8 cellular contexts compared by ENCODE assay signal in the genomic region with DNA sequence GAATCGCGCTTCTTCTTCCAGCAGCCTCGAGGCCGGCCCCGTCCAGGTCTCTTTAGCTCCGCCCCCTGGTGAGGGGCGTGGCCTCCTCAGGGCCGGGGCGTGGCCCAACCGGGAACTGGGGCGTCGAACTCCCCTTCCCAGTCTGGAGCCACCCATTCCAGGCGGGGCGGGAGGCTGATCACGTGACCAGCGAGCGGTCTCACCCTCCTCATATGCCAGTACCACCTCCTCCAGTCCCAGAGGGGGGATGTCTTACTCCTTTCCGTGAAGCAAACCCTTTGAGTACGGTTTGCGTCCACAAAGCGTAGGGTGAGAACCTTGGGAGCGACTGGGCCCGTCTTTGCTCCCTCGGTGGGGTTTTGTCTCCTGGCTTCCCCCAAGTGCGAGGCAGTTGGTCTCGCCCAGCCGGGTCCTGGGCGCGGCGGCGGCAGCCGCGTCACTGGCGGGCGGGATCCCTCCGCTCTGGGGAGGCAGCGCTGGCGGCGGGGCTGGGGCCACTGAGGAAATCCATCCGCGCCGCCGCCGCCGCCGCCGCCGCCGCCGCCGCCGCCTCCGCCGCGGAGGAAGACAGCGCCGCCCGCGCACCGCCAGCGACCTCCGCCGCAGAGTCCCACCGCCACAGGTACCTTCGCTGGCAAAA. TPM values are rescaled to one million over a fixed set of nuclear protein-coding genes. Genes with fewer than 3 reads are reported as not detected.
DNase-seq lines count a peak whose midpoint lies in the region; ATAC-seq and TF ChIP-seq lines count a peak whose summit lies in the region.

Gene GNB2, plus strand, starts transcription at position 439 of the 640 bp plus-strand sequence. CDS start 2,526 bp downstream, outside the sequence.

- ATAC-seq in GM18498 (IDR thresholded peaks at IDR 0.05; ENCODE audit: unreplicated experiment) (peak; percentile 55), HG02943 (IDR thresholded peaks at IDR 0.05; ENCODE audit: low read depth, unreplicated experiment) (peak; percentile 49)

- DNase-seq in NCI-H187 treated with DMSO at 0.1 percent for 48 hours (lab: John Stamatoyannopoulos, UW) (peak; percentile 87), anterior cingulate cortex (lab: John Stamatoyannopoulos, UW) (peak; percentile 73 to 99 (median 97)), right atrium auricular region (ENCODE audit: low spot score) (peak; percentile 99), pulmonary artery endothelial cell (ENCODE audit: low read depth, low spot score) (peak; percentile 98), uterus (peak; percentile 99 to 100)

- TF ChIP-seq POLR2A in uterus (IDR thresholded peaks at IDR 0.05): peak; percentile 72 to 94

- TF ChIP-seq CTCF in right atrium auricular region (IDR thresholded peaks at IDR 0.05) (no peak), uterus (IDR thresholded peaks at IDR 0.05) (peak in 2 of 4 experiments; percentile 9 to 12)

- no peaks in the 10 kb centered on the region for H3K9me3 ChIP-seq in right atrium auricular region
- H3K9me3 ChIP-seq in uterus: no peaks in the 10 kb centered on the region

- intact Hi-C loops in T-helper 2 cell treated with Interferon-gamma antibody and Interleukin-4, amounts not matched to agents 100 ng/mL and 5 ng/mL, for 36 hours (cut with micrococcal nuclease): loop anchor here (1.0 to 2.0 kb wide), 8 partner anchors 32 to 244 kb away; partner anchors contain the start of genes AGFG2, FBXO24, LRCH4 and MEPCE
- intact Hi-C loops in uterus (cut with DNase I; ENCODE audit: low total_unique reads): loop anchor here (10.0 kb wide), 1 partner anchor 89 kb away; the partner anchor contains the start of genes FBXO24 and LRCH4

- H3K4me1 ChIP-seq in right atrium auricular region (peaks cover 0 to 27% of the 10 kb centered on the region in 2 donors), uterus (no peaks in the 10 kb centered on the region)

- H3K36me3 ChIP-seq in right atrium auricular region: peaks cover 23% of the 10 kb centered on the region
- no peaks in the 10 kb centered on the region for H3K36me3 ChIP-seq in uterus

- H3K4me3 ChIP-seq in right atrium auricular region (peak within 1 kb of the TSS; percentile 97 to 99), uterus (peak within 1 kb of the TSS; percentile 76 to 94)

- H3K27ac ChIP-seq in right atrium auricular region: peak within 1 kb of the TSS; percentile 99
- H3K27ac ChIP-seq in uterus: peak within 1 kb of the TSS; percentile 85 to 92

- no peaks in the 10 kb centered on the region for H3K27me3 ChIP-seq in right atrium auricular region
- no peaks in the 10 kb centered on the region for H3K27me3 ChIP-seq in uterus

RNA-seq across cellular contexts. Expression of gene GNB2, which starts in this region (rescaled TPM):
- 239 and 243 TPM in 2 replicates for total RNA-seq in T-helper 2 cell treated with Interferon-gamma antibody and Interleukin-4, amounts not matched to agents 100 ng/mL and 5 ng/mL, for 36 hours
- 100 to 1,000 TPM in 1 of 2 donors, 10 to 100 TPM in 1; 96.2 to 169 TPM for total RNA-seq in right atrium auricular region
- total RNA-seq in pulmonary artery endothelial cell: 90.3 and 115 TPM in 2 replicates
- total RNA-seq in uterus: 100 to 1,000 TPM in 2 of 4 donors, 10 to 100 TPM in 2; 72.0 to 245 (median 94.3) TPM

Comparison
In these comparisons a context has a peak if more than half of its experiments do, and no peak if none do; other contexts are left out.
1. Peak in every context shown above with its lines: DNase-seq, ATAC-seq, H3K4me3 ChIP-seq and H3K27ac ChIP-seq.